9 cellular contexts compared by ENCODE assay signal in the genomic region with DNA sequence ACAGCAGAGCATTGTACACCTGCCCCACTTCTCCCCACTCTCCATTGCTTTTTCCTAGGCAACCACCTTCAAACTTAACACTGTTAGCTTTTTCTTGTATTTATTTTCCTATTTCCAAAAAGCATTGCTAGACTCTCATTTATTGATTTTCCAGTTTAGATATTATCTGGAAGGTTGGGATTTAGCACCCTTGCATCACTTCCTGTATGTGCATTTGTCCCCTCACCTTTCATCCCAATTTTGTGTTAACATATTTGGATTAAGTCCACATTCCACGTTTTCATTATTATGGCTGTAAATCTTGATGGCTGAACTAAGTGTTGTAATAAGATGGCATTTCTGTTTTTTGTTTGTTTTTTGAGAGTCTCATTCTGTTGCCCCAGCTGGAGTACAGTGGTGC.
"Had no signal": no experiment of that assay in that cellular context is flagged by ENCODE, and none has a peak within 500 bp of the region (broad histone marks: within the 10 kb centered on the region; RNA-seq: fewer than 3 reads in every experiment).

No MANE protein-coding gene starts in this region.

- H3K4me3 Mint-ChIP-seq: GM23338, H9, IgD-negative memory B cell had no signal

- H3K36me3 Mint-ChIP-seq: IgD-negative memory B cell had no signal

- FAIRE-seq: H1, H54, HTR-8/SVneo had no signal

- H3K4me1 Mint-ChIP-seq: GM23338, H9 had no signal

- DNase-seq: H9, HCEC 1CT, KBM-7 had no signal

- H3K4me3 ChIP-seq: GM23338 had no signal

- H3K4me2 ChIP-seq: GM23338, KMS-11 had no signal

- H3K27ac ChIP-seq: KMS-11 had no signal

- H3K9ac ChIP-seq: KMS-11 had no signal

- H3K27ac Mint-ChIP-seq: GM23338, H9, IgD-negative memory B cell had no signal

- H2AFZ ChIP-seq: GM23338 had no signal
